9 cellular contexts compared by ENCODE assay signal in the genomic region with DNA sequence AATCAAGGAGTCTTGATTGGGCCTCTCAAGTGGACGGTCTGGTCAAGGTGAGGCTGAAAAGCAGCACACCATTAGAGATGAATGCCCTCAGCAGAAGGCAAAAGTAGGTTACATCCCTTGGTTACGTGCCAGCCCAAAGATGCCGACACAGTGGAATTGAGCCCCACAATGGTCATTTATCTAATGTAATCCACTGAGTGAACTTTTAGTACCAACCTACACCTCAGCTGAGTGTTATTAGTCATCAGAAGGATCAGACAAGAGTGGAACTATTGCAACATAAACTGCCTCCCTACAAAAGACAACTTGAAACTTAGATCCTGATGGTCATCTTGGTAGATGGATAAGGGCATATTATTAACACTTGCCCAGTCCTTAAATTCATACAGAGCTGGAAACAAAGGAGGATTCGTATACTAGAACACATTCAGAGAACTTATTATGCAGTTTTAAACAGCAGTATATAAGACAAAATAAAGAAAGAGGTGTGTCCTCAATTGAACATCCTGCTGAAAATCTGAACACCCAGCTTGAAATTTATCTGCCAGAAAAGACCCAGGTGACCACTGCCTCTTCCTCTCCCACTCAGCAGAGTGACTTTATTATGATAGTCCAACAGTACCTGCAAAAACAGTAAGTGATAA. TPM values are rescaled to one million over a fixed set of nuclear protein-coding genes. Genes with fewer than 3 reads are reported as not detected.
DNase-seq lines count a peak whose midpoint lies in the region; ATAC-seq and TF ChIP-seq lines count a peak whose summit lies in the region.
"Had no signal": no experiment of that assay in that cellular context is flagged by ENCODE, and none has a peak within 500 bp of the region (broad histone marks: within the 10 kb centered on the region; RNA-seq: fewer than 3 reads in every experiment).

No MANE protein-coding gene starts in this region.

- no peak for TF ChIP-seq CTCF in choroid plexus epithelial cell (conservative IDR thresholded peaks at IDR 0.05; ENCODE audit: low read depth, low read length)

- DNase-seq in AML-193 (lab: John Stamatoyannopoulos, UW) (peak; percentile 61 to 66), M059J (ENCODE audit: low read depth) (peak; percentile 66), choroid plexus epithelial cell (ENCODE audit: low read depth) (peak; percentile 81), 8988T (no peak), iPS-NIHi11 (ENCODE audit: low spot score) (no peak)
- DNase-seq in natural killer cell treated with Interleukin-12 subunit alpha and Interleukin-12 subunit beta and Interleukin-15 and Interleukin-18, amount 100 ng/mL, for 72 hours (ENCODE audit: low spot score) = no peak
- DNase-seq: NCI-H510A had no signal

- no peak overlapping the region for H3K4me3 ChIP-seq in choroid plexus epithelial cell (ENCODE audit: low read depth, low read length)

- H3K4me1 Mint-ChIP-seq in natural killer cell treated with Interleukin-12 subunit alpha and Interleukin-12 subunit beta and Interleukin-15 and Interleukin-18, amount 100 ng/mL, for 72 hours (ENCODE audit: low read depth in 2 of 2) = peaks cover 44 to 56% of the 10 kb centered on the region in 2 donors

- H3K4me3 Mint-ChIP-seq in natural killer cell treated with Interleukin-12 subunit alpha and Interleukin-12 subunit beta and Interleukin-15 and Interleukin-18, amount 100 ng/mL, for 72 hours = peak overlapping the region; percentile 95

- peak overlapping the region; percentile 98 for H3K27ac Mint-ChIP-seq in natural killer cell treated with Interleukin-12 subunit alpha and Interleukin-12 subunit beta and Interleukin-15 and Interleukin-18, amount 100 ng/mL, for 72 hours

- peaks cover 47% of the 10 kb centered on the region for H3K36me3 Mint-ChIP-seq in natural killer cell treated with Interleukin-12 subunit alpha and Interleukin-12 subunit beta and Interleukin-15 and Interleukin-18, amount 100 ng/mL, for 72 hours

- H3K27me3 Mint-ChIP-seq in natural killer cell treated with Interleukin-12 subunit alpha and Interleukin-12 subunit beta and Interleukin-15 and Interleukin-18, amount 100 ng/mL, for 72 hours = no peaks in the 10 kb centered on the region

- no peaks in the 10 kb centered on the region for H3K9me3 Mint-ChIP-seq in natural killer cell treated with Interleukin-12 subunit alpha and Interleukin-12 subunit beta and Interleukin-15 and Interleukin-18, amount 100 ng/mL, for 72 hours

- no peak for ATAC-seq in natural killer cell treated with Interleukin-12 subunit alpha and Interleukin-12 subunit beta and Interleukin-15 and Interleukin-18, amount 100 ng/mL, for 72 hours
- no peak for ATAC-seq in HG02884 (IDR thresholded peaks at IDR 0.05; ENCODE audit: unreplicated experiment)
- ATAC-seq in GM18511 (IDR thresholded peaks at IDR 0.05; ENCODE audit: unreplicated experiment) = no peak

RNA-seq across cellular contexts. Expression of gene DCUN1D3, which starts 2.8 kb away (rescaled TPM):
- 12.5 and 12.6 TPM in 2 replicates for total RNA-seq in M059J (2014; rRNA removed; shearing (Covaris generic))
- 10 to 100 TPM; 36.7 to 47.4 TPM for total RNA-seq in natural killer cell treated with Interleukin-12 subunit alpha and Interleukin-12 subunit beta and Interleukin-15 and Interleukin-18, amount 100 ng/mL, for 72 hours

RNA-seq across cellular contexts. Expression of gene LYRM1, which starts 3.2 kb away (rescaled TPM):
- total RNA-seq in M059J (2014; rRNA removed; shearing (Covaris generic)) = 33.5 and 45.9 TPM in 2 replicates
- 10 to 100 TPM; 39.0 to 52.2 TPM for total RNA-seq in natural killer cell treated with Interleukin-12 subunit alpha and Interleukin-12 subunit beta and Interleukin-15 and Interleukin-18, amount 100 ng/mL, for 72 hours

Comparison
In these comparisons a context has a peak if more than half of its experiments do, and no peak if none do; other contexts are left out.
1. DNase-seq: peak in AML-193 (2 of 2), M059J (single experiment) and choroid plexus epithelial cell (single experiment); none in natural killer cell treated with Interleukin-12 subunit alpha and Interleukin-12 subunit beta and Interleukin-15 and Interleukin-18, amount 100 ng/mL, for 72 hours (single experiment), 8988T (single experiment) and iPS-NIHi11 (single experiment).